Comparison of ENCODE assay signal across 25 cellular contexts in genomic region chr10:105585215-105585614, GRCh38.
"Had no signal": no experiment of that assay in that cellular context is flagged by ENCODE, and none has a peak within 500 bp of the region (broad histone marks: within the 10 kb centered on the region; RNA-seq: fewer than 3 reads in every experiment).

No MANE protein-coding gene starts in this region.

- H3K36me3 Mint-ChIP-seq: activated CD8-positive, alpha-beta memory T cell treated with anti-CD3 and anti-CD28 coated beads, Interleukin-2, amount 10 ng/mL, durations not matched to agents 7 days and 5 days had no signal

- H3K27me3 Mint-ChIP-seq: activated CD4-positive, alpha-beta T cell treated with anti-CD3 and anti-CD28 coated beads, Interleukin-2, amount 10 ng/mL, durations not matched to agents 7 days and 5 days; activated CD8-positive, alpha-beta memory T cell treated with anti-CD3 and anti-CD28 coated beads, Interleukin-2, amount 10 ng/mL, durations not matched to agents 7 days and 5 days; central memory CD8-positive, alpha-beta T cell had no signal

- H3K4me3 Mint-ChIP-seq: activated CD4-positive, alpha-beta T cell treated with anti-CD3 and anti-CD28 coated beads, Interleukin-2, amount 10 ng/mL, durations not matched to agents 7 days and 5 days; activated CD8-positive, alpha-beta memory T cell treated with anti-CD3 and anti-CD28 coated beads, Interleukin-2, amount 10 ng/mL, durations not matched to agents 7 days and 5 days; activated CD8-positive, alpha-beta T cell treated with anti-CD3 and anti-CD28 coated beads for 36 hours; central memory CD8-positive, alpha-beta T cell; nephron; T-helper 2 cell treated with Interferon-gamma antibody and Interleukin-4, amounts not matched to agents 5 μg/mL and 100 μg/mL, for 36 hours had no signal

- H3K4me1 ChIP-seq: esophagus muscularis mucosa, heart right ventricle, prostate gland, testis, upper lobe of left lung had no signal

- H3K9me3 Mint-ChIP-seq: nephron had no signal

- DNase-seq: activated CD4-positive, alpha-beta T cell treated with anti-CD3 and anti-CD28 coated beads, Interleukin-2, amount 10 ng/mL, durations not matched to agents 7 days and 5 days; activated CD4-positive, CD25-positive, alpha-beta regulatory T cell treated with anti-CD3 and anti-CD28 coated beads, Interleukin-2, amount 50 U/mL, for 72 hours; activated CD8-positive, alpha-beta memory T cell treated with anti-CD3 and anti-CD28 coated beads, Interleukin-2, amount 10 ng/mL, durations not matched to agents 7 days and 5 days; activated CD8-positive, alpha-beta T cell treated with anti-CD3 and anti-CD28 coated beads for 36 hours; activated gamma-delta T cell; activated naive CD4-positive, alpha-beta T cell treated with anti-CD3 and anti-CD28 coated beads, Interleukin-2, amount 50 U/mL, for 16 hours; activated T-cell treated with anti-CD3 and anti-CD28 coated beads for 4 hours; aorta; effector memory CD4-positive, alpha-beta T cell; heart right ventricle; ovary; stimulated activated CD4-positive, alpha-beta T cell treated with anti-CD3 and anti-CD28 coated beads, Interleukin-2, amount 100 ng/mL, for 48 hours; stimulated activated CD8-positive, alpha-beta memory T cell treated with anti-CD3 and anti-CD28 coated beads, Interleukin-4, amount 100 ng/mL, for 48 hours; stimulated activated naive CD4-positive, alpha-beta T cell; testis; upper lobe of left lung; WERI-Rb-1 had no signal

- H3K4me1 Mint-ChIP-seq: activated CD4-positive, alpha-beta T cell treated with anti-CD3 and anti-CD28 coated beads, Interleukin-2, amount 10 ng/mL, durations not matched to agents 7 days and 5 days; activated CD8-positive, alpha-beta memory T cell treated with anti-CD3 and anti-CD28 coated beads, Interleukin-2, amount 10 ng/mL, durations not matched to agents 7 days and 5 days; central memory CD8-positive, alpha-beta T cell; nephron had no signal

- ATAC-seq: activated CD8-positive, alpha-beta memory T cell treated with anti-CD3 and anti-CD28 coated beads, Interleukin-2, amount 10 ng/mL, durations not matched to agents 7 days and 5 days; activated CD8-positive, alpha-beta T cell treated with anti-CD3 and anti-CD28 coated beads for 36 hours; heart right ventricle had no signal

- H3K27ac Mint-ChIP-seq: activated CD4-positive, alpha-beta T cell treated with anti-CD3 and anti-CD28 coated beads, Interleukin-2, amount 10 ng/mL, durations not matched to agents 7 days and 5 days; activated CD8-positive, alpha-beta memory T cell treated with anti-CD3 and anti-CD28 coated beads, Interleukin-2, amount 10 ng/mL, durations not matched to agents 7 days and 5 days; activated CD8-positive, alpha-beta T cell treated with anti-CD3 and anti-CD28 coated beads for 36 hours; nephron; T-helper 2 cell treated with Interferon-gamma antibody and Interleukin-4, amounts not matched to agents 5 μg/mL and 100 μg/mL, for 36 hours had no signal

- H3K27me3 ChIP-seq: brain microvascular endothelial cell, esophagus muscularis mucosa, heart right ventricle, neutrophil, ovary, testis, upper lobe of left lung had no signal

- H3K36me3 ChIP-seq: brain microvascular endothelial cell, esophagus muscularis mucosa, heart right ventricle, neutrophil, ovary, prostate gland, upper lobe of left lung, WERI-Rb-1 had no signal

- H3K4me3 ChIP-seq: esophagus muscularis mucosa, heart right ventricle, lung, ovary, prostate gland, testis, upper lobe of left lung had no signal

- H3K9me3 ChIP-seq: esophagus muscularis mucosa, heart right ventricle, neutrophil, ovary, prostate gland, testis, upper lobe of left lung had no signal

- H3K27ac ChIP-seq: brain microvascular endothelial cell, esophagus muscularis mucosa, heart right ventricle, neutrophil, ovary, prostate gland, testis, upper lobe of left lung, WERI-Rb-1 had no signal
